ENCODE assay signal across 8 cellular contexts in the genomic region with DNA sequence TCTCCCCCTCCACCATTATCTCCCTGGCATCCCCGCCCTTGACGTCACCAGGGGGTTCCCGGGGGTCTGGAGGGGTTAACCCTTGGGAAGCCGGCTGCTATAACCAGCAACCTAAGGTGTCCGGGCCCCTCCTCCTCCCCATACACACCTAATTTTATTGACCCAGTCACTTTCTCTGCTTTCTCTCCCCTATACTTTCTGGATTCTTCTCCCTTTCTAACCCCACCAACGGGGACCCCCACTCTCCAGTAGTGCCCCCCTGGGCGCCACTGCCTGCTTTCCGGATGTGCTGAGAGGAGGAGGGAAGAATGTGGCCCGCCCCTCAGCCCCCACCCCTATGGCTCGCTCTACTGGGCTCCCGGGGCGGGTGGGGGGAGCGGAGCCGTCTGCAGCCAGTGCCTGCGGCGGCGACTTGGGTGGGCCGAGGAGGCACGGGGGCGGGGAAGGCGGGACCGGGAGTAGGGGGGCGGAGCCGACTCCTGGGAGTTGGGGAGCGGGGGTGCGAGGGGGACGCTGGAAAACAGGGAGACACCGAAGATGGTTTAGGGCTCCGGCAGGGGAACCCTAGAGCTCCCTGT. TPM values are rescaled to one million over a fixed set of nuclear protein-coding genes. Genes with fewer than 3 reads are reported as not detected.
A peak's percentile ranks its signal among the peaks of the same experiment; 100 is the strongest.
DNase-seq lines count a peak whose midpoint lies in the region; ATAC-seq and TF ChIP-seq lines count a peak whose summit lies in the region.

No MANE protein-coding gene starts in this region.

- H3K9me3 ChIP-seq in neutrophil: no peaks in the 10 kb centered on the region

- peak; percentile 7 for DNase-seq in COR-L47 (lab: John Stamatoyannopoulos, UW)
- peak; percentile 80 for DNase-seq in HuH-7.5 (ENCODE audit: low spot score)
- DNase-seq in activated T-cell treated with anti-CD3 and anti-CD28 coated beads, Interleukin-2, amount 50 U/mL, for 24 hours: peak; percentile 56
- peak; percentile 30 for DNase-seq in globus pallidus (ENCODE audit: low spot score)
- no peak for DNase-seq in central memory CD4-positive, alpha-beta T cell
- DNase-seq in occipital lobe (lab: John Stamatoyannopoulos, UW): no peak

- peaks cover 41% of the 10 kb centered on the region for H3K27me3 ChIP-seq in neutrophil

- H3K4me3 Mint-ChIP-seq in activated T-cell treated with anti-CD3 and anti-CD28 coated beads, Interleukin-2, amount 50 U/mL, for 24 hours: peak overlapping the region; percentile 84

- peak overlapping the region; percentile 59 for H3K27ac Mint-ChIP-seq in activated T-cell treated with anti-CD3 and anti-CD28 coated beads, Interleukin-2, amount 50 U/mL, for 24 hours

- H3K4me1 Mint-ChIP-seq in activated T-cell treated with anti-CD3 and anti-CD28 coated beads, Interleukin-2, amount 50 U/mL, for 24 hours (ENCODE audit: low read depth): peaks cover 52% of the 10 kb centered on the region

- peaks cover 2% of the 10 kb centered on the region for H3K36me3 Mint-ChIP-seq in activated T-cell treated with anti-CD3 and anti-CD28 coated beads, Interleukin-2, amount 50 U/mL, for 24 hours (ENCODE audit: low read depth)

- no peaks in the 10 kb centered on the region for H3K9me3 Mint-ChIP-seq in activated T-cell treated with anti-CD3 and anti-CD28 coated beads, Interleukin-2, amount 50 U/mL, for 24 hours

- H3K27ac ChIP-seq in neutrophil: no peak overlapping the region

- TF ChIP-seq CTCF in neutrophil (IDR thresholded peaks at IDR 0.05): no peak

- peaks cover 51 to 70% of the 10 kb centered on the region in 2 experiments for H3K4me1 ChIP-seq in neutrophil (ENCODE audit: control insufficient read depth in 1 of 2, insufficient read depth in 1 of 2, low read depth in 1 of 2, low read length in 1 of 2)

- peak overlapping the region; percentile 28 to 55 for H3K4me3 ChIP-seq in neutrophil (ENCODE audit: low read depth in 1 of 2, low read length in 1 of 2)

- no peak for ATAC-seq in HG02981 (IDR thresholded peaks at IDR 0.05; ENCODE audit: unreplicated experiment)

- peaks cover 13% of the 10 kb centered on the region for H3K27me3 Mint-ChIP-seq in activated T-cell treated with anti-CD3 and anti-CD28 coated beads, Interleukin-2, amount 50 U/mL, for 24 hours

- peaks cover 22% of the 10 kb centered on the region for H3K36me3 ChIP-seq in neutrophil

RNA-seq across cellular contexts. Expression of gene GLI1, which starts 1.8 kb away (rescaled TPM):
- total RNA-seq in occipital lobe: 0.16 TPM

RNA-seq across cellular contexts. Expression of gene INHBE, which starts 6.3 kb away (rescaled TPM):
- not detected for total RNA-seq in occipital lobe

RNA-seq across cellular contexts. Expression of gene ARHGAP9, which starts 18.3 kb away (rescaled TPM):
- 0.94 TPM for total RNA-seq in occipital lobe

RNA-seq across cellular contexts. Expression of gene MARS1, which starts 26.5 kb away (rescaled TPM):
- 65.2 TPM for total RNA-seq in occipital lobe

RNA-seq across cellular contexts. Expression of gene INHBC, which starts 26.8 kb away (rescaled TPM):
- not detected for total RNA-seq in occipital lobe

Comparison
In these comparisons a context has a peak if more than half of its experiments do, and no peak if none do; other contexts are left out.
1. DNase-seq: peak in COR-L47 (single experiment), HuH-7.5 (single experiment), activated T-cell treated with anti-CD3 and anti-CD28 coated beads, Interleukin-2, amount 50 U/mL, for 24 hours (single experiment) and globus pallidus (single experiment); none in central memory CD4-positive, alpha-beta T cell (single experiment) and occipital lobe (single experiment).